ENCODE assay signal across 8 cellular contexts in the genomic region with DNA sequence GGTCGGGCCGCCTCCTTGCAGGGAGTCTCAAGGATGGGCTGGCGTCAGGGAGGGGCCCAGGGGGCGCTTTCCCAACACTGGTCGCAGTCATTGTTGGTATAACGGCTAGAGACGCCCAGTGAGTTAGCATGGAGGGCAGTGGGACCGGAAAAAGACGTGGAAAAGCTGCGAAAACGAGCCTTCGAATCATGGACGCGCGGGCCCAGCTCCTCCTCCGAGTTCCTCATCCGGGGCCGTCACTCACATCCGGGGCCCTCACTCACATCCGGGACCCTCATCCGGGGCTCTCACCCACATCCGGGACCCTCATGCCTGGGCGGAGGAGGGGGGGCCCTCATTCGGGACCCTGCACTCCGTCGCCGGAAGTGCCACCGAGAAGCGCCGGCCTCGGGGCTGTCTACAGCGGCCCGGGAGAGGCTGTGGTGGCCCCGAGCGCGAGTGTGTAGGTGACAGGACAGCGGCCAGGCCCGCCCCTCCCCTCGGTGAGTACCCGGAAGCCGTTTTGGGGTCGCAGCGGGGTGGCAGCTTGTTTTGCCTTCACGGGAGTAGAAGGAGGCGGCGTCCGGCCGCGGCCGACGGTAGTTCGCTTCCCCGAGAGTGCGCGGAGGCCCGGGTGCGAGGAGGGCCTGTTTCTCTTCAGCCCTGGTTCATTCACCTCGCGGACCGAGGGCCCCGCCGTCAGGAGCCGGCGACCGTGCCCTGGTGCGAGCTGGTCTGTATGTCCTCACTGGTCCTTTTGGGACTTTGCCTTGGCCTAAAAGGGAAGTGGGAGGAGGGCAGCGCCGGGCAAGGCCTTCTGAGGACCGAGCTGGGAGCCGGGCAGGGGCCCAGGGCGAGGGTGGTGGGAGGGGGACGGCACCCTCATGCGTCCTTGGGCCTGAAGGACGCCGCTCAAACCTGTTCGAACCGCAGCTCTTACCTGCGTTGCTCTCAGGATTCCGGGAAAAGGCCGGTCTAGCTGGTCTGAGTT. TPM values are rescaled to one million over a fixed set of nuclear protein-coding genes. Genes with fewer than 3 reads are reported as not detected.
DNase-seq lines count a peak whose midpoint lies in the region; ATAC-seq and TF ChIP-seq lines count a peak whose summit lies in the region.

A gene with protein sequence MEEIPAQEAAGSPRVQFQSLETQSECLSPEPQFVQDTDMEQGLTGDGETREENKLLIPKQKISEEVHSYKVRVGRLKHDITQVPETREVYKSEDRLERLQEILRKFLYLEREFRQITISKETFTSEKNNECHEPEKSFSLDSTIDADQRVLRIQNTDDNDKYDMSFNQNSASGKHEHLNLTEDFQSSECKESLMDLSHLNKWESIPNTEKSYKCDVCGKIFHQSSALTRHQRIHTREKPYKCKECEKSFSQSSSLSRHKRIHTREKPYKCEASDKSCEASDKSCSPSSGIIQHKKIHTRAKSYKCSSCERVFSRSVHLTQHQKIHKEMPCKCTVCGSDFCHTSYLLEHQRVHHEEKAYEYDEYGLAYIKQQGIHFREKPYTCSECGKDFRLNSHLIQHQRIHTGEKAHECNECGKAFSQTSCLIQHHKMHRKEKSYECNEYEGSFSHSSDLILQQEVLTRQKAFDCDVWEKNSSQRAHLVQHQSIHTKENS (plus strand): TSS at position 337 of the 970 bp plus-strand sequence. CDS start 1,918 bp downstream, outside the sequence.

- no peaks in the 10 kb centered on the region for H3K27me3 Mint-ChIP-seq in activated CD4-positive, alpha-beta T cell treated with anti-CD3 and anti-CD28 coated beads for 36 hours
- H3K27me3 Mint-ChIP-seq in chondrocyte (ENCODE audit: low read depth), result no peaks in the 10 kb centered on the region

- H3K4me3 ChIP-seq in kidney epithelial cell (ENCODE audit: low read depth, low read length), result peak within 1 kb of the TSS; percentile 97

- peaks cover 52% of the 10 kb centered on the region for H3K36me3 Mint-ChIP-seq in activated CD4-positive, alpha-beta T cell treated with anti-CD3 and anti-CD28 coated beads for 36 hours (ENCODE audit: low read depth)
- H3K36me3 Mint-ChIP-seq in chondrocyte (ENCODE audit: low read depth), result peaks cover 20% of the 10 kb centered on the region

- intact Hi-C loops in activated CD4-positive, alpha-beta T cell treated with anti-CD3 and anti-CD28 coated beads for 36 hours (cut with DNase I, micrococcal nuclease), result loop anchor here (1.0 to 5.0 kb wide), 10 partner anchors 54 to 524 kb away; partner anchors contain the start of genes ZNF789 (in 2 of the 2), ZSCAN25 (in 2 of the 2), ARPC1A (in 1 of the 2) and ARPC1B (in 1 of the 2)

- TF ChIP-seq POLR2A in GM18951 (IDR thresholded peaks at IDR 0.05; ENCODE audit: extremely low read depth, insufficient read depth, insufficient read length), result peak; percentile 89

- DNase-seq in AG08395 (ENCODE audit: low spot score) (peak; percentile 89), NCI-H446 (lab: John Stamatoyannopoulos, UW) (peak; percentile 72 to 88), chondrocyte (ENCODE audit: low spot score) (peak; percentile 95), kidney epithelial cell (ENCODE audit: low read depth) (peak; percentile 44)
- DNase-seq in activated CD4-positive, alpha-beta T cell treated with anti-CD3 and anti-CD28 coated beads for 36 hours, result peak; percentile 90
- DNase-seq in stimulated activated CD4-positive, alpha-beta T cell treated with anti-CD3 and anti-CD28 coated beads, Interleukin-15, amount 100 ng/mL, for 48 hours (ENCODE audit: low read depth in 2 of 2), result peak; percentile 73 to 77

- in situ Hi-C loops in GM18951 (cut with MboI; ENCODE audit: low sequenced_read_pairs, unreplicated experiment), result no loop called here

- peaks cover 49% of the 10 kb centered on the region for H3K4me1 Mint-ChIP-seq in activated CD4-positive, alpha-beta T cell treated with anti-CD3 and anti-CD28 coated beads for 36 hours
- H3K4me1 Mint-ChIP-seq in chondrocyte (ENCODE audit: low read depth), result peaks cover 47% of the 10 kb centered on the region

- no peaks in the 10 kb centered on the region for H3K27me3 ChIP-seq in kidney epithelial cell (ENCODE audit: control insufficient read depth, insufficient read depth, low read length)

- peak within 1 kb of the TSS; percentile 96 for H3K27ac Mint-ChIP-seq in activated CD4-positive, alpha-beta T cell treated with anti-CD3 and anti-CD28 coated beads for 36 hours
- peak within 1 kb of the TSS; percentile 97 for H3K27ac Mint-ChIP-seq in chondrocyte (ENCODE audit: unreplicated experiment)

- H3K4me3 Mint-ChIP-seq in activated CD4-positive, alpha-beta T cell treated with anti-CD3 and anti-CD28 coated beads for 36 hours, result peak within 1 kb of the TSS; percentile 94
- H3K4me3 Mint-ChIP-seq in chondrocyte (ENCODE audit: unreplicated experiment), result peak within 1 kb of the TSS; percentile 97

- POLR2A ChIA-PET in activated CD4-positive, alpha-beta T cell treated with anti-CD3 and anti-CD28 coated beads for 36 hours (lab: Charles Lee), result interaction anchor here (0.6 to 1.9 kb wide), 8 partner anchors 54 to 369 kb away, joined by 3 to 10 read pairs (median 4); partner anchors contain the start of genes BUD31, PDAP1, TRIM4 and ZKSCAN5

- H3K36me3 ChIP-seq in kidney epithelial cell (ENCODE audit: control insufficient read depth, insufficient read depth, low read length), result peaks cover 3% of the 10 kb centered on the region

- peak; percentile 77 for ATAC-seq in HG03175 (IDR thresholded peaks at IDR 0.05; ENCODE audit: unreplicated experiment)
- peak; percentile 75 for ATAC-seq in activated CD4-positive, alpha-beta T cell treated with anti-CD3 and anti-CD28 coated beads for 36 hours

- peak; percentile 41 for TF ChIP-seq CTCF in chondrocyte (IDR thresholded peaks at IDR 0.05)
- no peak for TF ChIP-seq CTCF in kidney epithelial cell (IDR thresholded peaks at IDR 0.05; ENCODE audit: insufficient read depth, low read length, poor library complexity, severe bottlenecking)

- CTCF ChIA-PET in activated CD4-positive, alpha-beta T cell treated with anti-CD3 and anti-CD28 coated beads for 36 hours (lab: Charles Lee), result interaction anchor here (0.6 to 1.6 kb wide), 5 partner anchors 18 to 508 kb away, joined by 3 to 6 read pairs (median 3); partner anchors contain the start of gene ZKSCAN5

- H3K9me3 Mint-ChIP-seq in activated CD4-positive, alpha-beta T cell treated with anti-CD3 and anti-CD28 coated beads for 36 hours (ENCODE audit: low read depth), result no peaks in the 10 kb centered on the region
- no peaks in the 10 kb centered on the region for H3K9me3 Mint-ChIP-seq in chondrocyte (ENCODE audit: low read depth)

RNA-seq across cellular contexts. Expression of the gene that starts here (rescaled TPM):
- total RNA-seq in activated CD4-positive, alpha-beta T cell treated with anti-CD3 and anti-CD28 coated beads for 36 hours, result 10 to 100 TPM; 51.1 to 52.0 TPM
- total RNA-seq in chondrocyte (38.8 to 45.3 TPM (median 41.6 TPM) in 3 replicates), kidney epithelial cell (48.0 and 54.4 TPM in 2 replicates)

Comparison
In these comparisons a context has a peak if more than half of its experiments do, and no peak if none do; other contexts are left out.
1. Peak in every context shown above with its lines: DNase-seq, ATAC-seq and H3K4me3 ChIP-seq.
2. DNase-seq: peak in every context shown above with its lines; median percentile 95 in chondrocyte; 90 in activated CD4-positive, alpha-beta T cell treated with anti-CD3 and anti-CD28 coated beads for 36 hours; 89 in AG08395; 80 in NCI-H446; 75 in stimulated activated CD4-positive, alpha-beta T cell treated with anti-CD3 and anti-CD28 coated beads, Interleukin-15, amount 100 ng/mL, for 48 hours; 44 in kidney epithelial cell.